9 cellular contexts compared by ENCODE assay signal in the genomic region with DNA sequence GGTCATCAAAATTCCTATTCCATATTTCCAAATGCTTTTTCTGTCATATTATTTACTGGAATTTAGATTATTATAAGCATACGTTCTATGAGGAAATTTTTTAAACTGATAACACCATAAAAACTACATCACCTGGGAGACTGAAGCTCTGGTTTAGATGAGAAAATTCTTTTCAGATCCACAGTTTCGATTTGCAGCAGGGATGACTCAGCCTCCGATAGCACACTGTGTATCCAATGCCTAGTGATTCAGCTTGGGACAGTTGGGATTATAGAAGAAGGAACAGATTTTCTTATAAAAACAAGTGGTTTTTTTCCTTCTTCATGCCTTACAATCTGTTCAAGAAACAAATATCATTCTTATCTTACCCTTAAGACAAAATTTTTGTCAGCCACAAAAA.
DNase-seq lines count a peak whose midpoint lies in the region; ATAC-seq, FAIRE-seq and TF ChIP-seq lines count a peak whose summit lies in the region.
"Had no signal": no experiment of that assay in that cellular context is flagged by ENCODE, and none has a peak within 500 bp of the region (broad histone marks: within the 10 kb centered on the region; RNA-seq: fewer than 3 reads in every experiment).

No MANE protein-coding gene starts in this region.

- H3K27ac ChIP-seq in Panc1 (ENCODE audit: low read length) (no peak overlapping the region), fibroblast of lung (ENCODE audit: insufficient read depth, low read length) (no peak overlapping the region)

- intact Hi-C loops in Panc1 (cut with micrococcal nuclease; ENCODE audit: unreplicated experiment), result loop anchor here (10.0 kb wide), 1 partner anchor 160 kb away; no protein-coding TSS in a partner anchor

- FAIRE-seq in GM12892 (lab: Jason Lieb, UNC), result no peak

- POLR2A ChIA-PET in Panc1 (lab: Charles Lee), result no interaction called here

- CTCF ChIA-PET in Panc1 (lab: Charles Lee), result no interaction called here

- peak overlapping the region; percentile 14 to 22; a peak in 3 of 4 replicates for H3K4me3 ChIP-seq in Panc1 (ENCODE audit: low read depth in 2 of 2, low read length in 2 of 2)
- peak overlapping the region in 3 of 4 experiments; percentile 18 to 54 (median 21) for H3K4me3 ChIP-seq in fibroblast of lung (replicated peaks in 1 of 4; ENCODE audit: control extremely low read depth in 1 of 4, insufficient read depth in 1 of 4, low read depth in 3 of 4, low read length in 4 of 4)

- H3K4me1 ChIP-seq in Panc1 (ENCODE audit: control insufficient read depth, insufficient read depth, low read length) (no peaks in the 10 kb centered on the region), fibroblast of lung (ENCODE audit: control insufficient read depth, extremely low read depth, insufficient read depth, low read length) (no peaks in the 10 kb centered on the region)

- peak overlapping the region; percentile 65 for H3K4me2 ChIP-seq in fibroblast of lung (ENCODE audit: extremely low read depth, insufficient read depth, low read length)

- H4K20me1 ChIP-seq in fibroblast of lung (ENCODE audit: control insufficient read depth, extremely low read depth, insufficient read depth, low read length), result no peaks in the 10 kb centered on the region

- BruUV-seq in Panc1 (replicated peaks; lab: Mats Ljungman, UMichigan), result no TSS peak

- H3K36me3 ChIP-seq in Panc1 (ENCODE audit: control insufficient read depth, insufficient read depth, low read length) (no peaks in the 10 kb centered on the region), fibroblast of lung (ENCODE audit: control insufficient read depth, insufficient read depth, low read length) (no peaks in the 10 kb centered on the region)

- H3K27me3 ChIP-seq in Panc1 (ENCODE audit: control insufficient read depth, insufficient read depth, low read length) (no peaks in the 10 kb centered on the region), fibroblast of lung (ENCODE audit: control insufficient read depth, insufficient read depth, low read length) (no peaks in the 10 kb centered on the region)

- H3K9ac ChIP-seq in fibroblast of lung (ENCODE audit: insufficient read depth, low read length), result no peak overlapping the region

- ATAC-seq in Panc1 (no peak), GM21786 (IDR thresholded peaks at IDR 0.05; ENCODE audit: unreplicated experiment) (no peak), HG02870 (IDR thresholded peaks at IDR 0.05; ENCODE audit: unreplicated experiment) (no peak)

- H2AFZ ChIP-seq in fibroblast of lung (ENCODE audit: low read length), result no peak overlapping the region

- H3K9me3 ChIP-seq in Panc1 (ENCODE audit: control insufficient read depth, insufficient read depth, low read depth, low read length), result no peaks in the 10 kb centered on the region
- no peaks in the 10 kb centered on the region for H3K9me3 ChIP-seq in fibroblast of lung (ENCODE audit: control insufficient read depth, insufficient read depth, low read depth, low read length)

- DNase-seq in DMS53 (lab: John Stamatoyannopoulos, UW), result peak; percentile 81
- no peak for DNase-seq in Panc1 (ENCODE audit: low read depth, low spot score)
- peak; percentile 47 to 84 for DNase-seq in fibroblast of lung (ENCODE audit: low read depth in 2 of 2)
- peak; percentile 9 for DNase-seq in pons (ENCODE audit: low spot score)
- DNase-seq in GM12892 (ENCODE audit: insufficient read length), result no peak
- no peak for DNase-seq in CD1c-positive myeloid dendritic cell (ENCODE audit: extremely low spot score)
- DNase-seq: activated naive CD4-positive, alpha-beta T cell treated with Interleukin-2 at 50 U/mL for 16 hours had no signal

- TF ChIP-seq CTCF in Panc1 (IDR thresholded peaks at IDR 0.05) (no peak), fibroblast of lung (conservative IDR thresholded peaks at IDR 0.05 in 1 of 2, IDR thresholded peaks at IDR 0.05 in 1 of 2; ENCODE audit: low read depth in 1 of 2, low read length in 2 of 2) (no peak)

- TF ChIP-seq POLR2A in GM12892 (IDR thresholded peaks at IDR 0.05; ENCODE audit: low read depth, low read length), result no peak

- no peaks in the 10 kb centered on the region for H3K79me2 ChIP-seq in fibroblast of lung (ENCODE audit: control insufficient read depth, insufficient read depth, low read length)

- in situ Hi-C loops in Panc1 (cut with HindIII; ENCODE audit: low pct_unique_long_range_greater_than_20kb, low sequenced_read_pairs), result no loop called here

Comparison
In these comparisons a context has a peak if more than half of its experiments do, and no peak if none do; other contexts are left out.
1. DNase-seq: peak in DMS53 (single experiment), fibroblast of lung (2 of 2) and pons (single experiment); none in Panc1 (single experiment), GM12892 (single experiment) and CD1c-positive myeloid dendritic cell (single experiment).